In genomic region chrX:153924149-153924861, GRCh38 we compare ENCODE assay signal across 8 cellular contexts. TPM values are rescaled to one million over a fixed set of nuclear protein-coding genes. Genes with fewer than 3 reads are reported as not detected.
DNase-seq lines count a peak whose midpoint lies in the region; ATAC-seq and TF ChIP-seq lines count a peak whose summit lies in the region.

No MANE protein-coding gene starts in this region.

- no peak for ATAC-seq in DND-41 (ENCODE audit: insufficient read depth, low read depth)

- no peak overlapping the region for H2AFZ ChIP-seq in DND-41 (ENCODE audit: low read depth, low read length)

- peak overlapping the region; percentile 100 for H3K27ac ChIP-seq in DND-41 (ENCODE audit: low read length)
- peak overlapping the region; percentile 9 to 11 for H3K27ac ChIP-seq in right atrium auricular region
- peak overlapping the region; percentile 96 to 99 (median 98) for H3K27ac ChIP-seq in transverse colon

- no peak for TF ChIP-seq EP300 in transverse colon (IDR thresholded peaks at IDR 0.05; ENCODE audit: low read depth)

- H3K36me3 ChIP-seq in DND-41 (ENCODE audit: insufficient read depth, low read length) (peaks cover 58% of the 10 kb centered on the region), right atrium auricular region (no peaks in the 10 kb centered on the region), transverse colon (no peaks in the 10 kb centered on the region)

- peaks cover 34% of the 10 kb centered on the region for H4K20me1 ChIP-seq in DND-41 (ENCODE audit: insufficient read depth, low read length)

- H3K4me3 ChIP-seq in DND-41 (ENCODE audit: low read depth in 1 of 2, low read length in 2 of 2) (peak overlapping the region; percentile 64 to 85; a peak in 3 of 4 replicates), right atrium auricular region (no peak overlapping the region), transverse colon (peak overlapping the region in 1 of 4 donors; percentile 63)

- TF ChIP-seq POLR2A in transverse colon (IDR thresholded peaks at IDR 0.05) = no peak

- H3K9me3 ChIP-seq in DND-41 (ENCODE audit: insufficient read depth, low read length, severe bottlenecking) (no peaks in the 10 kb centered on the region), right atrium auricular region (no peaks in the 10 kb centered on the region), transverse colon (no peaks in the 10 kb centered on the region)

- H3K4me1 ChIP-seq in DND-41 (ENCODE audit: insufficient read depth, low read length) = peaks cover 55% of the 10 kb centered on the region
- peaks cover 0 to 58% of the 10 kb centered on the region in 2 donors for H3K4me1 ChIP-seq in right atrium auricular region
- peaks cover 7 to 44% (median 17%) of the 10 kb centered on the region in 4 donors for H3K4me1 ChIP-seq in transverse colon

- peak; percentile 67 for TF ChIP-seq CTCF in DND-41 (IDR thresholded peaks at IDR 0.05; ENCODE audit: borderline replicate concordance, extremely low read depth, low read length, poor library complexity, severe bottlenecking)
- TF ChIP-seq CTCF in right atrium auricular region (IDR thresholded peaks at IDR 0.05) = peak in 1 of 2 donors; percentile 43
- peak in 2 of 5 experiments; percentile 22 to 26 for TF ChIP-seq CTCF in transverse colon (IDR thresholded peaks at IDR 0.05)

- DNase-seq in 8988T = peak; percentile 94
- DNase-seq in DND-41 = peak; percentile 66
- peak; percentile 89 for DNase-seq in NCI-H1436 (lab: John Stamatoyannopoulos, UW)
- peak; percentile 51 to 52 for DNase-seq in activated T-cell treated with anti-CD3 and anti-CD28 coated beads, Interleukin-2, amount 50 U/mL, for 48 hours
- DNase-seq in right atrium auricular region (ENCODE audit: low spot score) = no peak
- DNase-seq in transverse colon = peak; percentile 45
- no peak for DNase-seq in NCI-H2029 (lab: John Stamatoyannopoulos, UW)
- DNase-seq in activated CD4-positive, CD25-positive, alpha-beta regulatory T cell treated with anti-CD3 and anti-CD28 coated beads, Interleukin-2, amount 50 U/mL, for 72 hours = no peak

- H3K27me3 ChIP-seq in DND-41 (ENCODE audit: insufficient read depth, low read length, poor library complexity) = no peaks in the 10 kb centered on the region
- H3K27me3 ChIP-seq in right atrium auricular region = no peaks in the 10 kb centered on the region
- no peaks in the 10 kb centered on the region for H3K27me3 ChIP-seq in transverse colon

- intact Hi-C loops in transverse colon (cut with DNase I; ENCODE audit: low total_unique reads) = no loop called here

- peaks cover 76% of the 10 kb centered on the region for H3K79me2 ChIP-seq in DND-41 (ENCODE audit: insufficient read depth, low read length)

- in situ Hi-C loops in transverse colon (cut with MboI; ENCODE audit: low pct_ligation_motif_present in 1 of 4, low pct_unique_long_range_greater_than_20kb in 1 of 4, low sequenced_read_pairs in 3 of 4) = loop anchor here in 1 of 4 donors (25.0 kb wide), 1 partner anchor 112 kb away; no protein-coding TSS in a partner anchor

- 39% methylated on average over 14 of the region's 14 CpGs; no CpG with 5 or more reads in 1 of the 2 donors for whole genome bisulfite sequencing in transverse colon (ENCODE audit: low coverage in 1 of 2), 2 donors

- peak overlapping the region; percentile 74 for H3K4me2 ChIP-seq in DND-41 (ENCODE audit: insufficient read depth, low read length)

- peak overlapping the region; percentile 99 for H3K9ac ChIP-seq in DND-41 (ENCODE audit: low read depth, low read length)

RNA-seq across cellular contexts. Expression of gene ARHGAP4, which starts 1.8 kb away (rescaled TPM):
- total RNA-seq in right atrium auricular region (1 to 10 TPM; 7.6 to 8.9 TPM), transverse colon (10 to 100 TPM; 44.9 to 52.4 (median 49.9) TPM)

RNA-seq across cellular contexts. Expression of gene NAA10, which starts 10.5 kb away (rescaled TPM):
- total RNA-seq in right atrium auricular region = 10 to 100 TPM; 66.5 to 70.2 TPM
- 10 to 100 TPM; 29.9 to 57.2 (median 47.4) TPM for total RNA-seq in transverse colon

RNA-seq across cellular contexts. Expression of gene AVPR2, which starts 19.8 kb away (rescaled TPM):
- total RNA-seq in right atrium auricular region = 1 to 10 TPM; 2.3 to 4.7 TPM
- total RNA-seq in transverse colon = 10 to 100 TPM in 1 of 4 donors, 1 to 10 TPM in 1, under 1 TPM in 1, not detected in 1; 0.41 to 72.2 (median 9.8) TPM

RNA-seq across cellular contexts. Expression of gene RENBP, which starts 20.1 kb away (rescaled TPM):
- 10 to 100 TPM in 1 of 2 donors, 1 to 10 TPM in 1; 6.2 to 10.6 TPM for total RNA-seq in right atrium auricular region
- total RNA-seq in transverse colon = 10 to 100 TPM in 1 of 4 donors, 1 to 10 TPM in 2, not detected in 1; 4.6 to 13.1 (median 7.2) TPM

RNA-seq across cellular contexts. Expression of gene L1CAM, which starts 38.3 kb away (rescaled TPM):
- total RNA-seq in right atrium auricular region (1 to 10 TPM; 6.3 to 7.0 TPM), transverse colon (1 to 10 TPM; 5.2 to 7.1 (median 6.1) TPM)

Comparison
In these comparisons a context has a peak if more than half of its experiments do, and no peak if none do; other contexts are left out.
1. DNase-seq: peak in 8988T (single experiment), DND-41 (single experiment), NCI-H1436 (single experiment), activated T-cell treated with anti-CD3 and anti-CD28 coated beads, Interleukin-2, amount 50 U/mL, for 48 hours (2 of 2) and transverse colon (single experiment); none in right atrium auricular region (single experiment), NCI-H2029 (single experiment) and activated CD4-positive, CD25-positive, alpha-beta regulatory T cell treated with anti-CD3 and anti-CD28 coated beads, Interleukin-2, amount 50 U/mL, for 72 hours (single experiment).
2. H3K27ac ChIP-seq: peak in every context shown above with its lines; median percentile 100 in DND-41; 98 in transverse colon; 10 in right atrium auricular region.
3. H3K4me3 ChIP-seq: peak in DND-41 (2 of 2); none in right atrium auricular region (0 of 2).
4. RNA of gene ARHGAP4, which starts 1.8 kb away (total RNA-seq): 44.9 to 52.4 TPM in transverse colon; 7.6 to 8.9 TPM in right atrium auricular region; every median in the first group is over 4 times any median in the second.